7 cellular contexts compared by ENCODE assay signal in genomic region chr6:139850512-139850911, GRCh38.
"Had no signal": no experiment of that assay in that cellular context is flagged by ENCODE, and none has a peak within 500 bp of the region (broad histone marks: within the 10 kb centered on the region; RNA-seq: fewer than 3 reads in every experiment).

No MANE protein-coding gene starts in this region.

- ATAC-seq: GM12878 had no signal

- FAIRE-seq: GM12878, GM12891, GM12892, GM18507, GM19239 had no signal

- DNase-seq: GDM1, GF-D8 had no signal

- H3K4me3 ChIP-seq: GM12878 had no signal
